1 cellular context compared by ENCODE assay signal in genomic region chr6:104973404-104973803, GRCh38.
TF ChIP-seq lines count a peak whose summit lies in the region.

No MANE protein-coding gene starts in this region.

TF ChIP-seq in HepG2, 621 proteins besides CTCF, POLR2A, EP300 and RAD21 (continued from another document):
- TF ChIP-seq HBP1 (CRISPR knock-in tag; IDR thresholded peaks at IDR 0.05; ENCODE audit: low read depth) = no peak
